In genomic region chr9:5886114-5886939, GRCh38 we compare ENCODE assay signal across 8 cellular contexts. TPM values are rescaled to one million over a fixed set of nuclear protein-coding genes. Genes with fewer than 3 reads are reported as not detected.
A peak's percentile ranks its signal among the peaks of the same experiment; 100 is the strongest.
DNase-seq lines count a peak whose midpoint lies in the region; ATAC-seq and FAIRE-seq lines count a peak whose summit lies in the region.

No MANE protein-coding gene starts in this region.

- H3K4me1 ChIP-seq in Karpas-422 (ENCODE audit: low read length) (no peaks in the 10 kb centered on the region), SJSA1 (replicated peaks) (no peaks in the 10 kb centered on the region)

- H4K20me1 ChIP-seq in Karpas-422 (ENCODE audit: insufficient read depth, low read depth, low read length) = no peaks in the 10 kb centered on the region

- H3K9me2 ChIP-seq in Karpas-422 (replicated peaks; ENCODE audit: insufficient read depth, low read length) = no peaks in the 10 kb centered on the region

- DNase-seq in GM03348 (ENCODE audit: low spot score) (peak; percentile 86), Karpas-422 (peak; percentile 93), SJSA1 (ENCODE audit: low read depth in 1 of 2, low spot score in 2 of 2) (peak; percentile 6 to 55), activated gamma-delta T cell (lab: John Stamatoyannopoulos, UW) (peak; percentile 12), glomerular visceral epithelial cell (ENCODE audit: extremely low spot score) (peak; percentile 79), posterior vena cava (ENCODE audit: low spot score) (peak; percentile 91), urothelium cell line (ENCODE audit: low spot score) (peak; percentile 69)

- ATAC-seq in GM21825 (IDR thresholded peaks at IDR 0.05; ENCODE audit: unreplicated experiment) = peak; percentile 94

- no peak overlapping the region for H3K9ac ChIP-seq in Karpas-422 (ENCODE audit: low read length)

- no peak for FAIRE-seq in urothelium cell line (lab: Jason Lieb, UNC)

- no peaks in the 10 kb centered on the region for H3K79me2 ChIP-seq in Karpas-422 (ENCODE audit: low read length)

- H3K36me3 ChIP-seq in Karpas-422 (ENCODE audit: insufficient read depth, low read length) (no peaks in the 10 kb centered on the region), SJSA1 (no peaks in the 10 kb centered on the region)

- H3K4me2 ChIP-seq in Karpas-422 (ENCODE audit: low read depth, low read length, poor library complexity, severe bottlenecking) = no peak overlapping the region

- H3K4me3 ChIP-seq in Karpas-422 (ENCODE audit: low read length) (no peak overlapping the region), SJSA1 (no peak overlapping the region)

- H3K27ac ChIP-seq in Karpas-422 (ENCODE audit: low read length) (no peak overlapping the region), SJSA1 (no peak overlapping the region)

- no peak overlapping the region for H2AFZ ChIP-seq in Karpas-422 (ENCODE audit: low read length)

- H3K27me3 ChIP-seq in Karpas-422 (ENCODE audit: low read length) (no peaks in the 10 kb centered on the region), SJSA1 (replicated peaks) (no peaks in the 10 kb centered on the region)

- H3K9me3 ChIP-seq in Karpas-422 (ENCODE audit: low read length) = no peaks in the 10 kb centered on the region
- no peaks in the 10 kb centered on the region for H3K9me3 ChIP-seq in SJSA1 (replicated peaks)

- intact Hi-C loops in posterior vena cava (cut with DNase I) = loop anchor here (2.0 to 10.0 kb wide), 2 partner anchors 164 to 418 kb away; no protein-coding TSS in a partner anchor

RNA-seq across cellular contexts. Expression of gene MLANA, which starts 4.4 kb away (rescaled TPM):
- not detected in 2 replicates for total RNA-seq in Karpas-422 (2014; rRNA removed; shearing (Covaris generic); ENCODE audit: low replicate concordance)
- not detected in 2 replicates for total RNA-seq in SJSA1 (2014; rRNA removed; shearing (Covaris generic))
- total RNA-seq in posterior vena cava = not detected

RNA-seq across cellular contexts. Expression of gene ERMP1, which starts 53.4 kb away (rescaled TPM):
- total RNA-seq in Karpas-422 (2014; rRNA removed; shearing (Covaris generic); ENCODE audit: low replicate concordance) = 15.5 and 27.4 TPM in 2 replicates
- total RNA-seq in SJSA1 (2014; rRNA removed; shearing (Covaris generic)) = 1.7 and 3.2 TPM in 2 replicates
- 1 to 10 TPM; 7.0 to 8.5 TPM for total RNA-seq in posterior vena cava

Comparison
In these comparisons a context has a peak if more than half of its experiments do, and no peak if none do; other contexts are left out.
1. DNase-seq: peak in every context shown above with its lines; median percentile 93 in Karpas-422; 91 in posterior vena cava; 86 in GM03348; 79 in glomerular visceral epithelial cell; 69 in urothelium cell line; 30 in SJSA1; 12 in activated gamma-delta T cell.